Comparison of ENCODE assay signal across 24 cellular contexts in genomic region chr7:71303566-71303965, GRCh38.
DNase-seq lines count a peak whose midpoint lies in the region; ATAC-seq and TF ChIP-seq lines count a peak whose summit lies in the region.
"Had no signal": no experiment of that assay in that cellular context is flagged by ENCODE, and none has a peak within 500 bp of the region (broad histone marks: within the 10 kb centered on the region; RNA-seq: fewer than 3 reads in every experiment).

No MANE protein-coding gene starts in this region.

- H3K9me3 Mint-ChIP-seq in osteocyte (ENCODE audit: unreplicated experiment), result no peaks in the 10 kb centered on the region

- ATAC-seq in left lung (peak; percentile 63), HG03432 (IDR thresholded peaks at IDR 0.05; ENCODE audit: unreplicated experiment) (no peak), HG02973 (IDR thresholded peaks at IDR 0.05; ENCODE audit: unreplicated experiment) (no peak)
- ATAC-seq: activated CD8-positive, alpha-beta T cell treated with anti-CD3 and anti-CD28 coated beads for 36 hours had no signal

- no peak overlapping the region for H3K4me3 Mint-ChIP-seq in osteocyte (ENCODE audit: unreplicated experiment)
- H3K4me3 Mint-ChIP-seq: activated CD8-positive, alpha-beta T cell treated with anti-CD3 and anti-CD28 coated beads for 36 hours; central memory CD8-positive, alpha-beta T cell had no signal

- no peak for TF ChIP-seq EP300 in sigmoid colon (IDR thresholded peaks at IDR 0.05)

- TF ChIP-seq CTCF in left lung (IDR thresholded peaks at IDR 0.05), result no peak
- no peak for TF ChIP-seq CTCF in sigmoid colon (IDR thresholded peaks at IDR 0.05)
- TF ChIP-seq CTCF in osteocyte (IDR thresholded peaks at IDR 0.05), result no peak

- H3K27ac ChIP-seq in left lung, result no peak overlapping the region
- H3K27ac ChIP-seq in sigmoid colon, result peak overlapping the region in 3 of 4 donors; percentile 47 to 84 (median 49)
- H3K27ac ChIP-seq: C4-2B, KMS-11 had no signal

- H3K27ac Mint-ChIP-seq in osteocyte (ENCODE audit: unreplicated experiment), result no peak overlapping the region
- H3K27ac Mint-ChIP-seq: activated CD8-positive, alpha-beta T cell treated with anti-CD3 and anti-CD28 coated beads for 36 hours had no signal

- intact Hi-C loops in left lung (cut with DNase I) (no loop called here), sigmoid colon (cut with DNase I) (no loop called here)

- no peaks in the 10 kb centered on the region for H3K27me3 Mint-ChIP-seq in osteocyte (ENCODE audit: unreplicated experiment)
- H3K27me3 Mint-ChIP-seq: activated CD8-positive, alpha-beta T cell treated with anti-CD3 and anti-CD28 coated beads for 36 hours; central memory CD8-positive, alpha-beta T cell had no signal

- no peak overlapping the region for H3K4me3 ChIP-seq in left lung
- H3K4me3 ChIP-seq in sigmoid colon, result no peak overlapping the region

- peaks cover 17% of the 10 kb centered on the region for H3K4me1 Mint-ChIP-seq in osteocyte (ENCODE audit: unreplicated experiment)
- H3K4me1 Mint-ChIP-seq: central memory CD8-positive, alpha-beta T cell had no signal

- H3K4me1 ChIP-seq in left lung, result peaks cover 0 to 6% of the 10 kb centered on the region in 2 donors
- peaks cover 0 to 42% (median 34%) of the 10 kb centered on the region in 4 donors for H3K4me1 ChIP-seq in sigmoid colon

- no peaks in the 10 kb centered on the region for H3K36me3 Mint-ChIP-seq in osteocyte (ENCODE audit: unreplicated experiment)

- 37 to 42% methylated on average over 6 of the region's 6 CpGs for WGBS in sigmoid colon, 2 donors

- H3K27me3 ChIP-seq in left lung (no peaks in the 10 kb centered on the region), sigmoid colon (no peaks in the 10 kb centered on the region)

- DNase-seq in H4 (ENCODE audit: low spot score) (peak; percentile 46), astrocyte of the hippocampus (ENCODE audit: low read depth, low spot score) (peak; percentile 93), left lung (no peak), sigmoid colon (no peak), osteocyte (ENCODE audit: extremely low spot score, unreplicated experiment) (no peak)
- no peak for DNase-seq in activated CD4-positive, alpha-beta T cell treated with anti-CD3 and anti-CD28 coated beads for 4 hours
- DNase-seq: ACHN; activated CD4-positive, CD25-positive, alpha-beta regulatory T cell; activated CD8-positive, alpha-beta T cell treated with anti-CD3 and anti-CD28 coated beads for 36 hours; activated T-cell treated with anti-CD3 and anti-CD28 coated beads, Interleukin-2, amount 50 U/mL, for 1 hour; amniotic stem cell; EL; erythroblast; NCI-H1930; nucleus accumbens; RPMI8226; SK-N-SH; stimulated activated CD4-positive, alpha-beta T cell treated with anti-CD3 and anti-CD28 coated beads, Interleukin-15, amount 100 ng/mL, for 24 hours; T-helper 9 cell had no signal

- no peak for TF ChIP-seq POLR2A in sigmoid colon (IDR thresholded peaks at IDR 0.05)

- no peaks in the 10 kb centered on the region for H3K36me3 ChIP-seq in left lung
- no peaks in the 10 kb centered on the region for H3K36me3 ChIP-seq in sigmoid colon

- H3K9me3 ChIP-seq in left lung (no peaks in the 10 kb centered on the region), sigmoid colon (peaks cover 0 to 3% (median 0%) of the 10 kb centered on the region in 4 donors)
- H3K9me3 ChIP-seq: SK-N-SH had no signal

Comparison
In these comparisons a context has a peak if more than half of its experiments do, and no peak if none do; other contexts are left out.
1. DNase-seq: peak in H4 (single experiment) and astrocyte of the hippocampus (single experiment); none in left lung (0 of 2), sigmoid colon (single experiment), activated CD4-positive, alpha-beta T cell treated with anti-CD3 and anti-CD28 coated beads for 4 hours (0 of 2) and osteocyte (single experiment).
2. H3K27ac ChIP-seq: peak in sigmoid colon (3 of 4); none in left lung (0 of 2).